20 cellular contexts compared by ENCODE assay signal in the genomic region with DNA sequence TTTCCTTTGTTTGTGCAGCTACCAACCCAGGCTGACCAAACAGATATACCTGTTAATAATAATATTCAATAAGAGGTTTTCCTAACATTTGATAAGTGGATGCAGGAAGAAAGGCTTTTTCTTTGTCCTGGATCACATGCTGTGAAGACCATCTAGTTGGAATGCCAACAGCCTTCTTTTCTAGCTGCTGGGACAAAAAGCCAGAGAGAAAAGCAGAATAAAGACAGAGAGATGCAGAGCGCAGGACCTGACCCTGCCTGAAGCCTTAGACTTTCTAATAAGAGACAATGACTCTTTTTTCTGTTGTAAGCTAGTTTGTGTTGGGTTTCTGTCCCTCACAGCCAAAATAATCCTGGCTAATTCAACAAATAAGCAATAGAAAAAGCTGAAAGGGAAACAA.
DNase-seq lines count a peak whose midpoint lies in the region; ATAC-seq and TF ChIP-seq lines count a peak whose summit lies in the region.
"Had no signal": no experiment of that assay in that cellular context is flagged by ENCODE, and none has a peak within 500 bp of the region (broad histone marks: within the 10 kb centered on the region; RNA-seq: fewer than 3 reads in every experiment).

No MANE protein-coding gene starts in this region.

- H3K4me3 ChIP-seq in HUES64 (ENCODE audit: low read length) = no peak overlapping the region
- H3K4me3 ChIP-seq: BLaER1 treated with 17β-estradiol and CSF1 and Interleukin-3, amounts not matched to agents 10 nM and 100 nM had no signal

- peak overlapping the region; percentile 33; the same call in 1 of the 2 replicates for H3K9ac ChIP-seq in HUES64 (ENCODE audit: low read depth, low read length)
- H3K9ac ChIP-seq: BLaER1 treated with 17β-estradiol and CSF1 and Interleukin-3, amounts not matched to agents 10 nM and 100 nM; KMS-11 had no signal

- H3K36me3 Mint-ChIP-seq in activated T-helper 2 cell treated with anti-CD3 and anti-CD28 coated beads, Interferon-gamma antibody, Interleukin-2, Interleukin-4, amounts not matched to agents 10 μg/mL and 5 μg/mL and 100 μg/mL, durations not matched to agents 14 hours and 24 hours and 36 hours (ENCODE audit: low read depth) = no peaks in the 10 kb centered on the region
- H3K36me3 Mint-ChIP-seq in activated T-helper 1 cell treated with anti-CD3 and anti-CD28 coated beads, Interleukin-12 subunit alpha, Interleukin-12 subunit beta, Interleukin-2, Interleukin-4 antibody, amounts not matched to agents 30 ng/mL and 10 ng/mL and 1 ng/mL, durations not matched to agents 14 hours and 24 hours and 36 hours (ENCODE audit: low read depth) = no peaks in the 10 kb centered on the region
- no peaks in the 10 kb centered on the region for H3K36me3 Mint-ChIP-seq in CD4-positive, alpha-beta T cell (ENCODE audit: low read depth)

- peak overlapping the region; percentile 74 for H3K27ac ChIP-seq in HUES64 (ENCODE audit: low read depth, low read length)
- no peak overlapping the region for H3K27ac ChIP-seq in CD4-positive, alpha-beta T cell (ENCODE audit: low read depth, low read length)
- H3K27ac ChIP-seq: BLaER1 treated with 17β-estradiol and CSF1 and Interleukin-3, amounts not matched to agents 10 nM and 100 nM; KMS-11 had no signal

- ATAC-seq in CD4-positive, alpha-beta T cell (ENCODE audit: poor library complexity) = no peak
- ATAC-seq: HCT116, PC-3, SK-N-SH treated with all-trans-retinoic acid at 6 μM for 48 hours had no signal

- H3K4me3 Mint-ChIP-seq in activated T-helper 2 cell treated with anti-CD3 and anti-CD28 coated beads, Interferon-gamma antibody, Interleukin-2, Interleukin-4, amounts not matched to agents 10 μg/mL and 5 μg/mL and 100 μg/mL, durations not matched to agents 14 hours and 24 hours and 36 hours (ENCODE audit: low read depth) = no peak overlapping the region
- H3K4me3 Mint-ChIP-seq in activated T-helper 1 cell treated with anti-CD3 and anti-CD28 coated beads, Interleukin-12 subunit alpha, Interleukin-12 subunit beta, Interleukin-2, Interleukin-4 antibody, amounts not matched to agents 30 ng/mL and 10 ng/mL and 1 ng/mL, durations not matched to agents 14 hours and 24 hours and 36 hours = no peak overlapping the region
- no peak overlapping the region for H3K4me3 Mint-ChIP-seq in CD4-positive, alpha-beta T cell

- H3K36me3 ChIP-seq in HUES64 (ENCODE audit: insufficient read depth, low read length) = no peaks in the 10 kb centered on the region
- H3K36me3 ChIP-seq: BLaER1 treated with 17β-estradiol and CSF1 and Interleukin-3, amounts not matched to agents 10 nM and 100 nM had no signal

- no peak overlapping the region for H3K27ac Mint-ChIP-seq in activated T-helper 2 cell treated with anti-CD3 and anti-CD28 coated beads, Interferon-gamma antibody, Interleukin-2, Interleukin-4, amounts not matched to agents 10 μg/mL and 5 μg/mL and 100 μg/mL, durations not matched to agents 14 hours and 24 hours and 36 hours
- H3K27ac Mint-ChIP-seq in activated T-helper 1 cell treated with anti-CD3 and anti-CD28 coated beads, Interleukin-12 subunit alpha, Interleukin-12 subunit beta, Interleukin-2, Interleukin-4 antibody, amounts not matched to agents 30 ng/mL and 10 ng/mL and 1 ng/mL, durations not matched to agents 14 hours and 24 hours and 36 hours = no peak overlapping the region
- H3K27ac Mint-ChIP-seq in CD4-positive, alpha-beta T cell = no peak overlapping the region

- POLR2A ChIA-PET in CD4-positive, alpha-beta T cell (lab: Charles Lee) = no interaction called here

- H3K4me1 ChIP-seq in HUES64 (ENCODE audit: insufficient read depth, low read length) = peaks cover 25% of the 10 kb centered on the region

- H3K27me3 Mint-ChIP-seq in activated T-helper 2 cell treated with anti-CD3 and anti-CD28 coated beads, Interferon-gamma antibody, Interleukin-2, Interleukin-4, amounts not matched to agents 10 μg/mL and 5 μg/mL and 100 μg/mL, durations not matched to agents 14 hours and 24 hours and 36 hours (ENCODE audit: low read depth) = no peaks in the 10 kb centered on the region
- peaks cover 1% of the 10 kb centered on the region for H3K27me3 Mint-ChIP-seq in activated T-helper 1 cell treated with anti-CD3 and anti-CD28 coated beads, Interleukin-12 subunit alpha, Interleukin-12 subunit beta, Interleukin-2, Interleukin-4 antibody, amounts not matched to agents 30 ng/mL and 10 ng/mL and 1 ng/mL, durations not matched to agents 14 hours and 24 hours and 36 hours (ENCODE audit: insufficient read depth)
- H3K27me3 Mint-ChIP-seq in CD4-positive, alpha-beta T cell = no peaks in the 10 kb centered on the region

- no peaks in the 10 kb centered on the region for H3K9me3 Mint-ChIP-seq in activated T-helper 2 cell treated with anti-CD3 and anti-CD28 coated beads, Interferon-gamma antibody, Interleukin-2, Interleukin-4, amounts not matched to agents 10 μg/mL and 5 μg/mL and 100 μg/mL, durations not matched to agents 14 hours and 24 hours and 36 hours
- peaks cover 3% of the 10 kb centered on the region for H3K9me3 Mint-ChIP-seq in activated T-helper 1 cell treated with anti-CD3 and anti-CD28 coated beads, Interleukin-12 subunit alpha, Interleukin-12 subunit beta, Interleukin-2, Interleukin-4 antibody, amounts not matched to agents 30 ng/mL and 10 ng/mL and 1 ng/mL, durations not matched to agents 14 hours and 24 hours and 36 hours
- no peaks in the 10 kb centered on the region for H3K9me3 Mint-ChIP-seq in CD4-positive, alpha-beta T cell

- CTCF ChIA-PET in CD4-positive, alpha-beta T cell (lab: Charles Lee) = no interaction called here

- intact Hi-C loops in activated T-helper 2 cell treated with anti-CD3 and anti-CD28 coated beads, Interferon-gamma antibody, Interleukin-2, Interleukin-4, amounts not matched to agents 10 μg/mL and 5 μg/mL and 100 μg/mL, durations not matched to agents 14 hours and 24 hours and 36 hours (cut with micrococcal nuclease) = no loop called here
- intact Hi-C loops in activated T-helper 1 cell treated with anti-CD3 and anti-CD28 coated beads, Interleukin-12 subunit alpha, Interleukin-12 subunit beta, Interleukin-2, Interleukin-4 antibody, amounts not matched to agents 30 ng/mL and 10 ng/mL and 1 ng/mL, durations not matched to agents 14 hours and 24 hours and 36 hours (cut with micrococcal nuclease) = no loop called here
- intact Hi-C loops in CD4-positive, alpha-beta T cell (cut with DNase I, micrococcal nuclease) = no loop called here

- DNase-seq in foreskin melanocyte = peak; percentile 14
- DNase-seq in iPS-NIHi7 (ENCODE audit: extremely low spot score) = peak; percentile 19
- no peak for DNase-seq in activated T-helper 2 cell treated with anti-CD3 and anti-CD28 coated beads, Interferon-gamma antibody, Interleukin-2, Interleukin-4, amounts not matched to agents 10 μg/mL and 5 μg/mL and 100 μg/mL, durations not matched to agents 14 hours and 24 hours and 36 hours (ENCODE audit: low spot score)
- no peak for DNase-seq in KG1 (lab: John Stamatoyannopoulos, UW)
- no peak for DNase-seq in activated T-helper 1 cell treated with anti-CD3 and anti-CD28 coated beads, Interleukin-12 subunit alpha, Interleukin-12 subunit beta, Interleukin-2, Interleukin-4 antibody, amounts not matched to agents 30 ng/mL and 10 ng/mL and 1 ng/mL, durations not matched to agents 14 hours and 24 hours and 36 hours (ENCODE audit: low spot score)
- no peak for DNase-seq in CD4-positive, alpha-beta T cell
- DNase-seq: GDM1, MV-4-11, NCI-H187 treated with DMSO at 0.1 percent for 48 hours, NCI-H2227 treated with DMSO at 0.1 percent for 48 hours, NCI-H510A treated with DMSO at 0.1 percent for 48 hours, NCI-H82, PC-3, RPMI8226, SHP77 treated with DMSO at 0.1 percent for 48 hours had no signal

- 40% methylated on average over 1 of the region's 1 CpG for WGBS in HUES64

- H3K4me1 Mint-ChIP-seq in activated T-helper 2 cell treated with anti-CD3 and anti-CD28 coated beads, Interferon-gamma antibody, Interleukin-2, Interleukin-4, amounts not matched to agents 10 μg/mL and 5 μg/mL and 100 μg/mL, durations not matched to agents 14 hours and 24 hours and 36 hours (ENCODE audit: low read depth) = no peaks in the 10 kb centered on the region
- no peaks in the 10 kb centered on the region for H3K4me1 Mint-ChIP-seq in activated T-helper 1 cell treated with anti-CD3 and anti-CD28 coated beads, Interleukin-12 subunit alpha, Interleukin-12 subunit beta, Interleukin-2, Interleukin-4 antibody, amounts not matched to agents 30 ng/mL and 10 ng/mL and 1 ng/mL, durations not matched to agents 14 hours and 24 hours and 36 hours (ENCODE audit: low read depth)
- H3K4me1 Mint-ChIP-seq in CD4-positive, alpha-beta T cell (ENCODE audit: low read depth) = no peaks in the 10 kb centered on the region

- no peaks in the 10 kb centered on the region for H3K9me3 ChIP-seq in HUES64 (ENCODE audit: insufficient read depth, low read depth, low read length)
- no peaks in the 10 kb centered on the region for H3K9me3 ChIP-seq in CD4-positive, alpha-beta T cell (ENCODE audit: control insufficient read depth, low read length)

- H3K27me3 ChIP-seq in HUES64 (ENCODE audit: insufficient read depth, low read length) = no peaks in the 10 kb centered on the region
- H3K27me3 ChIP-seq in CD4-positive, alpha-beta T cell (ENCODE audit: control insufficient read depth, insufficient read depth, low read length) = no peaks in the 10 kb centered on the region
- H3K27me3 ChIP-seq: BLaER1 treated with 17β-estradiol and CSF1 and Interleukin-3, amounts not matched to agents 10 nM and 100 nM had no signal

- TF ChIP-seq CTCF in CD4-positive, alpha-beta T cell (IDR thresholded peaks at IDR 0.05) = no peak

Comparison
In these comparisons a context has a peak if more than half of its experiments do, and no peak if none do; other contexts are left out.
1. DNase-seq: peak in foreskin melanocyte (single experiment) and iPS-NIHi7 (single experiment); none in activated T-helper 2 cell treated with anti-CD3 and anti-CD28 coated beads, Interferon-gamma antibody, Interleukin-2, Interleukin-4, amounts not matched to agents 10 μg/mL and 5 μg/mL and 100 μg/mL, durations not matched to agents 14 hours and 24 hours and 36 hours (single experiment), KG1 (single experiment), activated T-helper 1 cell treated with anti-CD3 and anti-CD28 coated beads, Interleukin-12 subunit alpha, Interleukin-12 subunit beta, Interleukin-2, Interleukin-4 antibody, amounts not matched to agents 30 ng/mL and 10 ng/mL and 1 ng/mL, durations not matched to agents 14 hours and 24 hours and 36 hours (single experiment) and CD4-positive, alpha-beta T cell (0 of 10).